8 cellular contexts compared by ENCODE assay signal in the genomic region with DNA sequence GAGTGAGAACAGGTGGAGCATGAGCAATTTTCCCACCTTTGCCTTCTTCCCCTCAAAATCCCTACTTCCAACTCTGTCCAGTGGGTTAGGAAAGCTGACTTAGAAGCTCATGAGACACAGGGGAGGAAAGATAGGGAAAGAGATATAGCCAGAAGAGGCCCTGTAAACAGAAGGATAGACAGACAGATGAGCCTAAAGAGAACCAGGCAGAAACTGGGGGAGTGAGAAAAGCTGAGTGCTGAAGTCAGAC. TPM values are rescaled to one million over a fixed set of nuclear protein-coding genes. Genes with fewer than 3 reads are reported as not detected.
A peak's percentile ranks its signal among the peaks of the same experiment; 100 is the strongest.
DNase-seq lines count a peak whose midpoint lies in the region; ATAC-seq, FAIRE-seq and TF ChIP-seq lines count a peak whose summit lies in the region.
"Had no signal": no experiment of that assay in that cellular context is flagged by ENCODE, and none has a peak within 500 bp of the region (broad histone marks: within the 10 kb centered on the region; RNA-seq: fewer than 3 reads in every experiment).

No MANE protein-coding gene starts in this region.

- peaks cover 45% of the 10 kb centered on the region for H3K4me1 ChIP-seq in PC-9 (replicated peaks; ENCODE audit: insufficient read depth)
- peaks cover 10 to 14% of the 10 kb centered on the region in 2 donors for H3K4me1 ChIP-seq in small intestine (ENCODE audit: control insufficient read depth in 2 of 2, insufficient read depth in 1 of 2, low read depth in 1 of 2, low read length in 1 of 2)
- H3K4me1 ChIP-seq in spleen, result peaks cover 7 to 86% (median 39%) of the 10 kb centered on the region in 6 donors

- no peaks in the 10 kb centered on the region for H3K27me3 Mint-ChIP-seq in T-cell

- H3K27ac ChIP-seq in PC-9 (peak overlapping the region; percentile 73), small intestine (ENCODE audit: low read depth in 1 of 2, low read length in 1 of 2) (peak overlapping the region; percentile 46 to 60), spleen (peak overlapping the region in 4 of 8 donors; percentile 5 to 54 (median 38))

- no peaks in the 10 kb centered on the region for H4K20me1 ChIP-seq in PC-9 (ENCODE audit: insufficient read depth)

- ATAC-seq in T-cell (replicated peaks in 1 of 4), result no peak

- H3K36me3 ChIP-seq in PC-9 (ENCODE audit: low read depth), result peaks cover 5% of the 10 kb centered on the region
- no peaks in the 10 kb centered on the region for H3K36me3 ChIP-seq in small intestine (ENCODE audit: control insufficient read depth in 2 of 2, insufficient read depth in 2 of 2, low read length in 2 of 2)
- H3K36me3 ChIP-seq in spleen, result no peaks in the 10 kb centered on the region

- POLR2A ChIA-PET in PC-9 (lab: Charles Lee; ENCODE audit: unreplicated experiment), result interaction anchor here (0.5 to 1.0 kb wide), 4 partner anchors 118 to 1075 kb away, joined by 3 to 8 read pairs (median 6); a partner anchor contains a TSS
- POLR2A ChIA-PET in T-cell (lab: Charles Lee), result no interaction called here

- intact Hi-C loops in PC-9 (cut with micrococcal nuclease; ENCODE audit: unreplicated experiment), result no loop called here
- intact Hi-C loops in spleen (cut with DNase I; ENCODE audit: low total_unique reads), result no loop called here

- H3K9me3 Mint-ChIP-seq in T-cell, result no peaks in the 10 kb centered on the region

- DNase-seq in PC-9 (no peak), fibroblast of villous mesenchyme (ENCODE audit: low read depth) (no peak), small intestine (no peak), spleen (no peak), NCI-H1092 treated with DMSO at 0.1 percent for 48 hours (lab: John Stamatoyannopoulos, UW) (no peak), T-cell (no peak)
- DNase-seq: activated CD4-positive, alpha-beta T cell treated with anti-CD3 and anti-CD28 coated beads, Interleukin-2, amount 50 U/mL, for 48 hours; NCI-H774 had no signal

- no peaks in the 10 kb centered on the region for H3K36me3 Mint-ChIP-seq in T-cell

- H3K4me3 ChIP-seq in PC-9, result peak overlapping the region; percentile 2; the same call in 1 of the 2 replicates
- peak overlapping the region; percentile 19 for H3K4me3 ChIP-seq in fibroblast of villous mesenchyme (ENCODE audit: low read depth, low read length)
- H3K4me3 ChIP-seq in small intestine (ENCODE audit: low read depth in 1 of 2, low read length in 2 of 2), result no peak overlapping the region
- H3K4me3 ChIP-seq in spleen, result no peak overlapping the region

- TF ChIP-seq CTCF in PC-9 (conservative IDR thresholded peaks at IDR 0.05), result no peak
- no peak for TF ChIP-seq CTCF in fibroblast of villous mesenchyme (IDR thresholded peaks at IDR 0.05; ENCODE audit: insufficient read depth, low read depth, low read length)
- no peak for TF ChIP-seq CTCF in spleen (IDR thresholded peaks at IDR 0.05 in 8 of 11, conservative IDR thresholded peaks at IDR 0.05 in 3 of 11)

- no peaks in the 10 kb centered on the region for H3K9me2 ChIP-seq in PC-9 (ENCODE audit: insufficient read depth)

- H3K4me3 Mint-ChIP-seq in T-cell, result no peak overlapping the region

- H3K27me3 ChIP-seq in PC-9 (ENCODE audit: insufficient read depth, low read depth) (no peaks in the 10 kb centered on the region), small intestine (ENCODE audit: control insufficient read depth in 2 of 2, insufficient read depth in 2 of 2, low read length in 2 of 2) (no peaks in the 10 kb centered on the region), spleen (replicated peaks in 1 of 7) (peaks cover 0 to 27% (median 23%) of the 10 kb centered on the region in 7 donors)

- H3K9me3 ChIP-seq in PC-9 (ENCODE audit: insufficient read depth, low read depth) (no peaks in the 10 kb centered on the region), small intestine (ENCODE audit: control insufficient read depth, low read depth) (no peaks in the 10 kb centered on the region), spleen (no peaks in the 10 kb centered on the region)

- CTCF ChIA-PET in PC-9 (lab: Charles Lee) (interaction anchor here (1.2 to 2.7 kb wide), 3 partner anchors 9 to 92 kb away, joined by 3 to 12 read pairs (median 6); no protein-coding TSS in a partner anchor), T-cell (lab: Charles Lee) (interaction anchor here (0.5 to 1.4 kb wide), 4 partner anchors 47 to 314 kb away, joined by 3 to 7 read pairs (median 4); no protein-coding TSS in a partner anchor)

- no peak overlapping the region for H2AFZ ChIP-seq in PC-9

- no TSS peak for BruUV-seq in PC-9 (replicated peaks; lab: Mats Ljungman, UMichigan)

- no peak for FAIRE-seq in small intestine (lab: Jason Lieb, UNC)

- no peak overlapping the region for H3K27ac Mint-ChIP-seq in T-cell

- peaks cover 31% of the 10 kb centered on the region for H3F3A ChIP-seq in PC-9 (ENCODE audit: insufficient read depth, low read depth)

- H3K4me2 ChIP-seq in PC-9, result peak overlapping the region; percentile 87

- TF ChIP-seq POLR2A in spleen (IDR thresholded peaks at IDR 0.05), result no peak

- peaks cover 8 to 11% (median 9%) of the 10 kb centered on the region in 3 donors for H3K4me1 Mint-ChIP-seq in T-cell

- H3K79me2 ChIP-seq in PC-9 (ENCODE audit: low read depth), result peaks cover 26% of the 10 kb centered on the region

RNA-seq across cellular contexts. Expression of a gene that starts 5.0 kb away (rescaled TPM):
- total RNA-seq in PC-9 (2021), result 37.4 and 42.6 TPM in 2 replicates
- total RNA-seq in fibroblast of villous mesenchyme, result 105 and 131 TPM in 2 replicates
- 10 to 100 TPM in 1 of 3 donors, 1 to 10 TPM in 1, under 1 TPM in 1; 0.45 to 15.1 (median 1.9) TPM for polyA plus RNA-seq in small intestine
- 10 to 100 TPM in 1 of 7 donors, 1 to 10 TPM in 6; 1.4 to 11.0 (median 5.3) TPM for total RNA-seq in spleen
- polyA plus RNA-seq in spleen, result 1 to 10 TPM in 1 of 3 donors, under 1 TPM in 2; 0.63 to 2.1 (median 0.68) TPM
- 1 to 10 TPM; 1.8 to 3.1 (median 2.4) TPM for total RNA-seq in T-cell

RNA-seq across cellular contexts. Expression of a gene that starts 20.5 kb away (rescaled TPM):
- 23.1 and 36.0 TPM in 2 replicates for total RNA-seq in PC-9 (2021)
- total RNA-seq in fibroblast of villous mesenchyme, result 29.8 and 46.7 TPM in 2 replicates
- polyA plus RNA-seq in small intestine, result 10 to 100 TPM; 34.0 to 53.2 (median 49.5) TPM
- total RNA-seq in spleen, result 10 to 100 TPM; 37.7 to 83.5 (median 50.6) TPM
- 10 to 100 TPM; 21.1 to 44.3 (median 31.5) TPM for polyA plus RNA-seq in spleen
- total RNA-seq in T-cell, result 10 to 100 TPM; 19.2 to 37.1 (median 23.8) TPM

RNA-seq across cellular contexts. Expression of a gene that starts 32.6 kb away (rescaled TPM):
- total RNA-seq in PC-9 (2021) (13.3 and 13.9 TPM in 2 replicates), fibroblast of villous mesenchyme (4.5 and 4.7 TPM in 2 replicates), spleen (10 to 100 TPM in 6 of 7 donors, 1 to 10 TPM in 1; 7.3 to 27.0 (median 11.3) TPM), T-cell (10 to 100 TPM; 10.8 to 13.7 (median 12.4) TPM)
- polyA plus RNA-seq in small intestine (1 to 10 TPM; 4.9 to 9.2 (median 6.5) TPM), spleen (1 to 10 TPM; 7.5 to 8.8 (median 8.0) TPM)

RNA-seq across cellular contexts. Expression of a gene that starts 48.2 kb away (rescaled TPM):
- total RNA-seq in PC-9 (2021) (58.6 and 73.2 TPM in 2 replicates), fibroblast of villous mesenchyme (56.7 and 82.5 TPM in 2 replicates), spleen (10 to 100 TPM; 31.1 to 44.7 (median 40.6) TPM), T-cell (10 to 100 TPM; 17.7 to 45.3 (median 37.5) TPM)
- polyA plus RNA-seq in small intestine (10 to 100 TPM; 13.4 to 57.7 (median 15.1) TPM), spleen (10 to 100 TPM; 18.6 to 30.6 (median 24.9) TPM)

RNA-seq across cellular contexts. Expression of a gene that starts 57.3 kb away (rescaled TPM):
- total RNA-seq in PC-9 (2021) (122 and 146 TPM in 2 replicates), fibroblast of villous mesenchyme (178 and 196 TPM in 2 replicates), spleen (10 to 100 TPM; 43.1 to 72.3 (median 55.1) TPM), T-cell (10 to 100 TPM; 20.6 to 43.9 (median 38.0) TPM)
- polyA plus RNA-seq in small intestine (100 to 1,000 TPM in 1 of 3 donors, 10 to 100 TPM in 2; 84.0 to 166 (median 87.7) TPM), spleen (10 to 100 TPM; 36.5 to 80.1 (median 60.9) TPM)

Comparison
In these comparisons a context has a peak if more than half of its experiments do, and no peak if none do; other contexts are left out.
1. H3K4me3 ChIP-seq: peak in PC-9 (single experiment) and fibroblast of villous mesenchyme (single experiment); none in small intestine (0 of 2) and spleen (0 of 8).